Comparison of ENCODE assay signal across 14 cellular contexts in the genomic region with DNA sequence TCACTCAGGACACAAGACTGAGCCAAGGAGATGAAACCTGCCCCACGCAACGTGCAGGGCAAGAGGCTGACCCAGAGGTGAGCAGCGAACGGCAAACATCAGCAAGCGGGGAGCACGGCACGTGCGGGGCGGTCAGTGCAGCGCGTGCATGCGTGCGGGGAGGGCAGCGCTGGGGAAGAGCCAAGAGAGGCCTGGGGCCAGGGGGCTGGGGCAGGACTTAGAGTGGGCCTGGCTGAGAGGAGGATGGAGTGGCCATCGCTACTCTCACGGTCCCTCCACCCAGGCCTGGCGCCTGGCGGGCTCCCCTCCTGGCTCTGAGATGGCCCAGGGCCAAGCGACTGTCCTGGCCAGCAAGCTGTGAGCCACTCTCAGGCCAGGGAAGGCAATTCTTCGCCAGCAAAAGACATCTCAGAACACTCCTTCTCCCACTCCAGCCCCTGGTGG. TPM values are rescaled to one million over a fixed set of nuclear protein-coding genes. Genes with fewer than 3 reads are reported as not detected.
DNase-seq lines count a peak whose midpoint lies in the region; ATAC-seq and TF ChIP-seq lines count a peak whose summit lies in the region.
"Had no signal": no experiment of that assay in that cellular context is flagged by ENCODE, and none has a peak within 500 bp of the region (broad histone marks: within the 10 kb centered on the region; RNA-seq: fewer than 3 reads in every experiment).

No MANE protein-coding gene starts in this region.

- H3K4me3 ChIP-seq in right atrium auricular region (no peak overlapping the region), upper lobe of right lung (no peak overlapping the region)
- H3K4me3 ChIP-seq: gastrocnemius medialis, skin epidermis had no signal

- H3K4me3 Mint-ChIP-seq in osteocyte (ENCODE audit: unreplicated experiment), result no peak overlapping the region
- H3K4me3 Mint-ChIP-seq: IgD-negative memory B cell had no signal

- H3K27me3 ChIP-seq in right atrium auricular region (no peaks in the 10 kb centered on the region), upper lobe of right lung (no peaks in the 10 kb centered on the region)

- H3K27me3 Mint-ChIP-seq in osteocyte (ENCODE audit: unreplicated experiment), result peaks cover 19% of the 10 kb centered on the region

- intact Hi-C loops in Right ventricle myocardium inferior (cut with DNase I), result no loop called here
- intact Hi-C loops in upper lobe of right lung (cut with DNase I), result no loop called here

- H3K9me3 Mint-ChIP-seq in osteocyte (ENCODE audit: unreplicated experiment), result peaks cover 9% of the 10 kb centered on the region

- no peak for TF ChIP-seq CTCF in right atrium auricular region (IDR thresholded peaks at IDR 0.05)
- no peak for TF ChIP-seq CTCF in upper lobe of right lung (IDR thresholded peaks at IDR 0.05)
- no peak for TF ChIP-seq CTCF in osteocyte (IDR thresholded peaks at IDR 0.05)

- H3K36me3 ChIP-seq in right atrium auricular region, result no peaks in the 10 kb centered on the region
- H3K36me3 ChIP-seq in upper lobe of right lung, result no peaks in the 10 kb centered on the region
- H3K36me3 ChIP-seq: gastrocnemius medialis had no signal

- H3K9me3 ChIP-seq in right atrium auricular region (peaks cover 0 to 17% of the 10 kb centered on the region in 2 donors), upper lobe of right lung (no peaks in the 10 kb centered on the region)

- H3K36me3 Mint-ChIP-seq in osteocyte (ENCODE audit: unreplicated experiment), result no peaks in the 10 kb centered on the region

- H3K4me1 ChIP-seq in right atrium auricular region, result peaks cover 0 to 8% of the 10 kb centered on the region in 2 donors
- no peaks in the 10 kb centered on the region for H3K4me1 ChIP-seq in upper lobe of right lung
- H3K4me1 ChIP-seq: gastrocnemius medialis had no signal

- no peak overlapping the region for H3K27ac ChIP-seq in right atrium auricular region
- peak overlapping the region; percentile 47 for H3K27ac ChIP-seq in cingulate gyrus (ENCODE audit: low read depth, low read length)
- H3K27ac ChIP-seq in upper lobe of right lung, result no peak overlapping the region
- H3K27ac ChIP-seq: gastrocnemius medialis, skin epidermis had no signal

- ATAC-seq in Right ventricle myocardium inferior, result peak; percentile 56
- peak; percentile 21 for ATAC-seq in upper lobe of right lung
- ATAC-seq in HG03442 (IDR thresholded peaks at IDR 0.05; ENCODE audit: unreplicated experiment), result no peak
- ATAC-seq: gastrocnemius medialis had no signal

- peaks cover 5% of the 10 kb centered on the region for H3K4me1 Mint-ChIP-seq in osteocyte (ENCODE audit: unreplicated experiment)

- DNase-seq in Right ventricle myocardium inferior (ENCODE audit: missing footprints) (peak; percentile 34), right atrium auricular region (ENCODE audit: low spot score) (no peak), midbrain (lab: John Stamatoyannopoulos, UW) (peak; percentile 63), upper lobe of right lung (peak; percentile 59), osteocyte (ENCODE audit: extremely low spot score, unreplicated experiment) (no peak), AG08396 (ENCODE audit: low spot score) (no peak)
- DNase-seq: effector CD4-positive, alpha-beta T cell; gastrocnemius medialis; NCI-H187 treated with DMSO at 0.1 percent for 48 hours; NCI-H446 treated with DMSO at 0.1 percent for 48 hours had no signal

- no peak overlapping the region for H3K27ac Mint-ChIP-seq in osteocyte (ENCODE audit: unreplicated experiment)
- H3K27ac Mint-ChIP-seq: IgD-negative memory B cell had no signal

RNA-seq across cellular contexts. Expression of gene STK32C, which starts 14.8 kb away (rescaled TPM):
- total RNA-seq in Right ventricle myocardium inferior, result 7.0 TPM
- total RNA-seq in right atrium auricular region, result 1 to 10 TPM; 2.6 to 3.7 TPM
- 13.2 TPM for total RNA-seq in upper lobe of right lung
- total RNA-seq in osteocyte, result 15.7 and 17.3 TPM in 2 replicates

RNA-seq across cellular contexts. Expression of gene LRRC27, which starts 39.0 kb away (rescaled TPM):
- total RNA-seq in Right ventricle myocardium inferior (4.2 TPM), right atrium auricular region (1 to 10 TPM; 2.6 to 4.6 TPM), upper lobe of right lung (6.3 TPM), osteocyte (17.9 and 18.9 TPM in 2 replicates)

Comparison
In these comparisons a context has a peak if more than half of its experiments do, and no peak if none do; other contexts are left out.
1. DNase-seq: peak in Right ventricle myocardium inferior (single experiment), midbrain (single experiment) and upper lobe of right lung (single experiment); none in right atrium auricular region (single experiment), osteocyte (single experiment) and AG08396 (single experiment).